In genomic region chr2:42984617-42985016, GRCh38 we compare ENCODE assay signal across 19 cellular contexts.
DNase-seq lines count a peak whose midpoint lies in the region; ATAC-seq and TF ChIP-seq lines count a peak whose summit lies in the region.
"Had no signal": no experiment of that assay in that cellular context is flagged by ENCODE, and none has a peak within 500 bp of the region (broad histone marks: within the 10 kb centered on the region; RNA-seq: fewer than 3 reads in every experiment).

No MANE protein-coding gene starts in this region.

- H3K4me3 ChIP-seq in neural progenitor cell: no peak overlapping the region

- peak; percentile 44 for DNase-seq in cardiac septum (ENCODE audit: low spot score)
- no peak for DNase-seq in left ventricle myocardium superior
- no peak for DNase-seq in MCF 10A (ENCODE audit: unreplicated experiment)
- no peak for DNase-seq in neural progenitor cell (ENCODE audit: low spot score)
- no peak for DNase-seq in stimulated activated naive CD8-positive, alpha-beta T cell treated with anti-CD3 and anti-CD28 coated beads, Interleukin-15, Interleukin-2, amounts not matched to agents 100 U/mL and 50 U/mL, for 24 hours
- DNase-seq: AML-193; C1 segment of cervical spinal cord; CD8-positive, alpha-beta memory T cell; EL; GF-D8; Karpas-422; NCI-H1694; NCI-H2081 treated with DMSO at 0.1 percent for 48 hours; NCI-H2171 treated with DMSO at 0.1 percent for 48 hours; NCI-H524 treated with DMSO at 0.1 percent for 48 hours; PC-3; SIG-M5 had no signal

- H3K36me3 Mint-ChIP-seq in MCF 10A (ENCODE audit: insufficient read depth, unreplicated experiment) (no peaks in the 10 kb centered on the region), neural progenitor cell (no peaks in the 10 kb centered on the region)
- H3K36me3 Mint-ChIP-seq: CD8-positive, alpha-beta memory T cell had no signal

- ATAC-seq in left ventricle myocardium superior (no peak), GM21619 (IDR thresholded peaks at IDR 0.05; ENCODE audit: unreplicated experiment) (no peak), GM21447 (IDR thresholded peaks at IDR 0.05; ENCODE audit: unreplicated experiment) (no peak)
- no peak for ATAC-seq in stimulated activated naive CD8-positive, alpha-beta T cell treated with anti-CD3 and anti-CD28 coated beads, Interleukin-15, Interleukin-2, amounts not matched to agents 100 U/mL and 50 U/mL, for 24 hours
- ATAC-seq: PC-3 had no signal

- no TSS peak for BruUV-seq in MCF 10A (replicated peaks; lab: Mats Ljungman, UMichigan)

- H3K9me3 ChIP-seq in neural progenitor cell (ENCODE audit: low read depth): no peaks in the 10 kb centered on the region

- no peaks in the 10 kb centered on the region for H3K27me3 ChIP-seq in neural progenitor cell

- no peak overlapping the region for H3K27ac ChIP-seq in neural progenitor cell

- no peaks in the 10 kb centered on the region for H3K27me3 Mint-ChIP-seq in MCF 10A (ENCODE audit: insufficient read depth, unreplicated experiment)
- peaks cover 4% of the 10 kb centered on the region for H3K27me3 Mint-ChIP-seq in neural progenitor cell (ENCODE audit: insufficient read depth, low read depth)

- H3F3A ChIP-seq in neural progenitor cell (ENCODE audit: low read depth): peaks cover 18% of the 10 kb centered on the region

- peaks cover 27% of the 10 kb centered on the region for H3K4me1 Mint-ChIP-seq in MCF 10A (ENCODE audit: insufficient read depth, unreplicated experiment)
- peaks cover 3% of the 10 kb centered on the region for H3K4me1 Mint-ChIP-seq in neural progenitor cell
- H3K4me1 Mint-ChIP-seq: CD8-positive, alpha-beta memory T cell had no signal

- no peak overlapping the region for H3K9ac ChIP-seq in neural progenitor cell

- H3K79me2 ChIP-seq in neural progenitor cell (ENCODE audit: low read depth): no peaks in the 10 kb centered on the region

- H3K4me2 ChIP-seq in neural progenitor cell: peak overlapping the region; percentile 64

- peaks cover 18% of the 10 kb centered on the region for H3K4me1 ChIP-seq in neural progenitor cell

- H3K4me3 Mint-ChIP-seq in MCF 10A (ENCODE audit: unreplicated experiment) (no peak overlapping the region), neural progenitor cell (no peak overlapping the region)
- H3K4me3 Mint-ChIP-seq: CD8-positive, alpha-beta memory T cell had no signal

- TF ChIP-seq CTCF in MCF 10A (IDR thresholded peaks at IDR 0.05; ENCODE audit: unreplicated experiment) (no peak), neural progenitor cell (IDR thresholded peaks at IDR 0.05) (no peak)

- H3K9me3 Mint-ChIP-seq in MCF 10A (ENCODE audit: unreplicated experiment) (no peaks in the 10 kb centered on the region), neural progenitor cell (peaks cover 2% of the 10 kb centered on the region)
- H3K9me3 Mint-ChIP-seq: CD8-positive, alpha-beta memory T cell had no signal

- POLR2A ChIA-PET in MCF 10A (lab: Yijun Ruan, JAX): no interaction called here

- H4K20me1 ChIP-seq in neural progenitor cell (ENCODE audit: low read depth): no peaks in the 10 kb centered on the region

- H2AFZ ChIP-seq in neural progenitor cell (replicated peaks): no peak overlapping the region

- no peaks in the 10 kb centered on the region for H3K36me3 ChIP-seq in neural progenitor cell

- CTCF ChIA-PET in MCF 10A (lab: Yijun Ruan, JAX): interaction anchor here (1.0 to 1.4 kb wide), 3 partner anchors 9 to 138 kb away, joined by 3 to 6 read pairs (median 3); no protein-coding TSS in a partner anchor

- intact Hi-C loops in cardiac septum (cut with DNase I): no loop called here
- intact Hi-C loops in left ventricle myocardium superior (cut with micrococcal nuclease): no loop called here
- intact Hi-C loops in MCF 10A (cut with micrococcal nuclease): no loop called here

- peak overlapping the region; percentile 90 for H3K27ac Mint-ChIP-seq in MCF 10A (ENCODE audit: low read depth, unreplicated experiment)
- H3K27ac Mint-ChIP-seq in neural progenitor cell: no peak overlapping the region
- H3K27ac Mint-ChIP-seq: CD8-positive, alpha-beta memory T cell had no signal
